12 cellular contexts compared by ENCODE assay signal in the genomic region with DNA sequence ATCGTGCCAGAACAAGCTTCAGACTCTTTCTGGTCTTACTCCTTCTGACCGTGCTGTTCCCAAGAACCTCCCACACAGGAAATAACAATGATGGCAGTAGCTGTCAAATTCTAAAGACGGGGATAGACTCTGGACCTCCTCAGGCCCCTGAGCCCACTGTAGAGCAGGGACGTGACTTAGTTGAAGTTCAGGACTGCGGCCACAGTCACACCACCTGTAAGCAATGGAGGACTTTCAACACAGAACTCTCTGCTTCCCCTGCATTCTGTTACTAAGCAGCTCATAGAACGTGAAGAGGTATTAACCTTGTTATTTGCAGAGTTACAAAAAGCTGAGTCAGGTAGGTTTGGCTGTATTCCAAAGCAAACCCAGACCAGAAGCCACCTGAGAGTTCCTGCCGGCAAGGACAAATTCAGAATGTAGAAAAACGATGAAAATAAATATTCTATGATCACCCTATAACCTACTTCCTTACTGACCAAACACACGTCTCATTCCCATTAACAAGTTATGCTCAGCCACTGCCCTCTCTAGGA. TPM values are rescaled to one million over a fixed set of nuclear protein-coding genes. Genes with fewer than 3 reads are reported as not detected.
A peak's percentile ranks its signal among the peaks of the same experiment; 100 is the strongest.
DNase-seq lines count a peak whose midpoint lies in the region; ATAC-seq and TF ChIP-seq lines count a peak whose summit lies in the region.
"Had no signal": no experiment of that assay in that cellular context is flagged by ENCODE, and none has a peak within 500 bp of the region (broad histone marks: within the 10 kb centered on the region; RNA-seq: fewer than 3 reads in every experiment).

No MANE protein-coding gene starts in this region.

- no peak overlapping the region for H3K4me3 ChIP-seq in body of pancreas
- H3K4me3 ChIP-seq in lower lobe of right lung, result no peak overlapping the region
- H3K4me3 ChIP-seq: neural progenitor cell had no signal

- no peaks in the 10 kb centered on the region for H3K36me3 ChIP-seq in body of pancreas (replicated peaks in 1 of 2; ENCODE audit: insufficient read depth in 1 of 2, low read depth in 2 of 2)
- no peaks in the 10 kb centered on the region for H3K36me3 ChIP-seq in lower lobe of right lung
- H3K36me3 ChIP-seq: neural progenitor cell had no signal

- H3K4me3 Mint-ChIP-seq in CD4-positive, alpha-beta T cell, result no peak overlapping the region
- H3K4me3 Mint-ChIP-seq: activated B cell treated with CpG ODN at 0.5 μM for 24 hours, IgD-negative memory B cell, neural progenitor cell had no signal

- DNase-seq in CD4-positive, alpha-beta T cell, result no peak
- DNase-seq in NCI-H146 treated with DMSO at 0.1 percent for 48 hours (lab: John Stamatoyannopoulos, UW; ENCODE audit: unreplicated experiment) (peak; percentile 54), body of pancreas (peak; percentile 43 to 80 (median 63)), lower lobe of right lung (no peak), EL (no peak), NCI-H1930 (lab: John Stamatoyannopoulos, UW) (no peak)
- no peak for DNase-seq in stimulated activated CD4-positive, alpha-beta T cell treated with anti-CD3 and anti-CD28 coated beads, Interleukin-2, amount 100 ng/mL, for 24 hours
- DNase-seq: activated B cell treated with CpG ODN at 0.5 μM for 24 hours; activated naive CD4-positive, alpha-beta T cell treated with anti-CD3 and anti-CD28 coated beads, Interleukin-2, amount 50 U/mL, for 16 hours had no signal

- 3 to 9% methylated on average over 9 of the region's 9 CpGs for WGBS in body of pancreas, 2 donors

- H3K4me1 Mint-ChIP-seq in CD4-positive, alpha-beta T cell (ENCODE audit: low read depth), result peaks cover 11% of the 10 kb centered on the region
- H3K4me1 Mint-ChIP-seq: activated B cell treated with CpG ODN at 0.5 μM for 24 hours, IgD-negative memory B cell, neural progenitor cell had no signal

- no peak for ATAC-seq in CD4-positive, alpha-beta T cell (ENCODE audit: poor library complexity)
- ATAC-seq in body of pancreas (peak; percentile 89), lower lobe of right lung (peak; percentile 90 to 96), HG02884 (IDR thresholded peaks at IDR 0.05; ENCODE audit: unreplicated experiment) (no peak)

- no peaks in the 10 kb centered on the region for H3K9me3 ChIP-seq in CD4-positive, alpha-beta T cell (ENCODE audit: control insufficient read depth, low read length)
- H3K9me3 ChIP-seq in body of pancreas (no peaks in the 10 kb centered on the region), lower lobe of right lung (no peaks in the 10 kb centered on the region)

- peaks cover 7% of the 10 kb centered on the region for H3K36me3 Mint-ChIP-seq in CD4-positive, alpha-beta T cell (ENCODE audit: low read depth)
- H3K36me3 Mint-ChIP-seq: IgD-negative memory B cell, neural progenitor cell had no signal

- peak overlapping the region; percentile 42 for H3K27ac Mint-ChIP-seq in CD4-positive, alpha-beta T cell
- H3K27ac Mint-ChIP-seq: activated B cell treated with CpG ODN at 0.5 μM for 24 hours, IgD-negative memory B cell, neural progenitor cell had no signal

- POLR2A ChIA-PET in CD4-positive, alpha-beta T cell (lab: Charles Lee), result interaction anchor here (0.7 to 1.3 kb wide), 4 partner anchors 9 to 25 kb away, joined by 3 to 4 read pairs (median 4); a partner anchor contains a TSS

- intact Hi-C loops in CD4-positive, alpha-beta T cell (cut with DNase I, micrococcal nuclease), result no loop called here
- intact Hi-C loops in body of pancreas (cut with DNase I), result no loop called here
- intact Hi-C loops in lower lobe of right lung (cut with DNase I), result no loop called here

- H3K9me3 Mint-ChIP-seq in CD4-positive, alpha-beta T cell, result no peaks in the 10 kb centered on the region
- H3K9me3 Mint-ChIP-seq: activated B cell treated with CpG ODN at 0.5 μM for 24 hours had no signal

- no peak for TF ChIP-seq CTCF in CD4-positive, alpha-beta T cell (IDR thresholded peaks at IDR 0.05)
- TF ChIP-seq CTCF in body of pancreas (IDR thresholded peaks at IDR 0.05), result no peak
- no peak for TF ChIP-seq CTCF in lower lobe of right lung (IDR thresholded peaks at IDR 0.05)

- no peaks in the 10 kb centered on the region for H3K27me3 Mint-ChIP-seq in CD4-positive, alpha-beta T cell

- no peak overlapping the region for H3K27ac ChIP-seq in CD4-positive, alpha-beta T cell (ENCODE audit: low read depth, low read length)
- H3K27ac ChIP-seq in body of pancreas, result peak overlapping the region; percentile 78 to 87 (median 83)
- H3K27ac ChIP-seq in lower lobe of right lung, result peak overlapping the region; percentile 78
- H3K27ac ChIP-seq: neural progenitor cell had no signal

- H3K4me1 ChIP-seq in body of pancreas (peaks cover 16% of the 10 kb centered on the region), lower lobe of right lung (peaks cover 10% of the 10 kb centered on the region)
- H3K4me1 ChIP-seq: neural progenitor cell had no signal

- CTCF ChIA-PET in CD4-positive, alpha-beta T cell (lab: Charles Lee), result no interaction called here

- H3K27me3 ChIP-seq in CD4-positive, alpha-beta T cell (ENCODE audit: control insufficient read depth, insufficient read depth, low read length), result no peaks in the 10 kb centered on the region
- H3K27me3 ChIP-seq in body of pancreas (no peaks in the 10 kb centered on the region), lower lobe of right lung (ENCODE audit: low read depth) (no peaks in the 10 kb centered on the region)
- H3K27me3 ChIP-seq: neural progenitor cell had no signal

- TF ChIP-seq POLR2A in body of pancreas (IDR thresholded peaks at IDR 0.05), result peak in 2 of 3 donors; percentile 37 to 55

RNA-seq across cellular contexts. Expression of a gene that starts 12.7 kb away (rescaled TPM):
- 1 to 10 TPM; 1.7 to 1.9 TPM for total RNA-seq in CD4-positive, alpha-beta T cell
- total RNA-seq in body of pancreas, result 1 to 10 TPM; 1.8 to 4.6 TPM
- 13.8 TPM for total RNA-seq in lower lobe of right lung
- total RNA-seq: activated B cell treated with CpG ODN at 0.5 μM for 24 hours had no signal

Comparison
In these comparisons a context has a peak if more than half of its experiments do, and no peak if none do; other contexts are left out.
1. ATAC-seq: peak in body of pancreas (single experiment) and lower lobe of right lung (2 of 2); none in CD4-positive, alpha-beta T cell (single experiment) and HG02884 (single experiment).
2. DNase-seq: peak in NCI-H146 treated with DMSO at 0.1 percent for 48 hours (single experiment) and body of pancreas (4 of 4); none in CD4-positive, alpha-beta T cell (0 of 10), lower lobe of right lung (single experiment), EL (single experiment), stimulated activated CD4-positive, alpha-beta T cell treated with anti-CD3 and anti-CD28 coated beads, Interleukin-2, amount 100 ng/mL, for 24 hours (0 of 2) and NCI-H1930 (0 of 2).